ENCODE assay signal across 3 cellular contexts in the genomic region with DNA sequence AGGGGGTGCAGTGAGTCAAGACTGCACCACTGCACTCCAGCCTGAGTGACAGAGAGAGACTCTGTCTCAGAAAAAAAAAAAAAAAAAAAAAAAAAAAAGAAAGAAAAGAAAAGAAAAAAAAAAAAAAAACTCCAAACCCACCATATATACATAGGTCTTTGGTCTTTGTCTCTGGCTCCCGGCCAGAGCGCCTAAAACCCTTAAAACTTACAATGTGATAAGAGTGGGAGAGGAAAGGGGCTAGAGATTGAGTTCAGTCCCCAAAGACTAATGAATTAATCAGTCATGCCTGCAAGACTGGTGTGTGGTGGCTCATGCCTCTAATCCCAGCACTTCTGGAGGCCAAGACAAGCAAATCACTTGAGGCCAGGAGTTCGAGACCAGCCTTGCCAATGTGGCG.
"Had no signal": no experiment of that assay in that cellular context is flagged by ENCODE, and none has a peak within 500 bp of the region (broad histone marks: within the 10 kb centered on the region; RNA-seq: fewer than 3 reads in every experiment).

No MANE protein-coding gene starts in this region.

- DNase-seq: GDM1, GF-D8 had no signal

- H3K4me3 ChIP-seq: GM12878 had no signal

- ATAC-seq: GM12878 had no signal
